ENCODE assay signal across 21 cellular contexts in the genomic region with DNA sequence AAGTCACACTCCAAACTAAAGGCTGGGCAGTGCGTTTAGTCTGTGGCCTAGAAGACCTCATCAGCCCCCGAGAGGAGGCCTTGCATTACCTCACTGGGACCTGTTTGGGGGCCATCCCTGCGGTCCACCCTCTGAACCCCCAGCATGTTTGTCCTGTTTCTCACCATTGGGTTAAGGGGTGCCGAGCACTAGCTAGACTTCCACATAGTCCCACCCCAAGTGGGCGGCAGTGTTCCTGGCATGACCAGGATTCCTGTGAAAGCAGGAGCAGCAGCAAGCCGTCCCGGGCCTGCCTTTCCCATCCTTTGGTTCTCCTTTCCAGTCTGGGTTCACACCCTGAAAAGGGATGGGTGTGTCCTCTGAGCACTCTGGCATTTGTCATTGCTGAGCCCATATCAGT. TPM values are rescaled to one million over a fixed set of nuclear protein-coding genes. Genes with fewer than 3 reads are reported as not detected.
DNase-seq lines count a peak whose midpoint lies in the region; ATAC-seq, FAIRE-seq and TF ChIP-seq lines count a peak whose summit lies in the region.
"Had no signal": no experiment of that assay in that cellular context is flagged by ENCODE, and none has a peak within 500 bp of the region (broad histone marks: within the 10 kb centered on the region; RNA-seq: fewer than 3 reads in every experiment).

No MANE protein-coding gene starts in this region.

- H3K27ac ChIP-seq in PC-3 (ENCODE audit: low read length) (no peak overlapping the region), coronary artery (no peak overlapping the region), upper lobe of right lung (no peak overlapping the region)
- H3K27ac ChIP-seq: GM23248 had no signal

- intact Hi-C loops in PC-3 (cut with micrococcal nuclease) = no loop called here
- intact Hi-C loops in upper lobe of right lung (cut with DNase I) = no loop called here

- no peak overlapping the region for H3K9ac ChIP-seq in PC-3 (ENCODE audit: low read length)
- H3K9ac ChIP-seq: GM23248 had no signal

- no peak for ATAC-seq in PC-3
- ATAC-seq in upper lobe of right lung = peak; percentile 23
- no peak for ATAC-seq in HG02938 (IDR thresholded peaks at IDR 0.05; ENCODE audit: unreplicated experiment)
- ATAC-seq: CD8-positive, alpha-beta T cell; GM12878 had no signal

- no peak for FAIRE-seq in urothelium cell line (lab: Jason Lieb, UNC)
- FAIRE-seq: GM12878, GM19239, H1 had no signal

- H3K4me1 ChIP-seq in PC-3 (ENCODE audit: insufficient read depth, low read length) = no peaks in the 10 kb centered on the region
- H3K4me1 ChIP-seq in upper lobe of right lung = no peaks in the 10 kb centered on the region
- H3K4me1 ChIP-seq: Caco-2 had no signal

- H2AFZ ChIP-seq in PC-3 (ENCODE audit: low read length) = no peak overlapping the region
- H2AFZ ChIP-seq: GM23248 had no signal

- no peak for DNase-seq in PC-3
- peak; percentile 68 for DNase-seq in coronary artery (ENCODE audit: low spot score)
- peak; percentile 40 for DNase-seq in islet precursor cell
- DNase-seq in upper lobe of right lung = no peak
- no peak for DNase-seq in urothelium cell line (ENCODE audit: low spot score)
- DNase-seq in middle frontal gyrus (ENCODE audit: extremely low spot score, low spot score) = no peak
- DNase-seq: C1 segment of cervical spinal cord; Caco-2; CD8-positive, alpha-beta T cell; DMS153; EL; GDM1; GM23248; H7; HCEC 1CT had no signal

- H4K20me1 ChIP-seq in PC-3 (ENCODE audit: low read length) = no peaks in the 10 kb centered on the region

- H3F3A ChIP-seq in PC-3 (ENCODE audit: low read length, unreplicated experiment) = no peaks in the 10 kb centered on the region

- H3K27me3 ChIP-seq in PC-3 (ENCODE audit: low read length) (no peaks in the 10 kb centered on the region), upper lobe of right lung (no peaks in the 10 kb centered on the region)

- H3K79me2 ChIP-seq in PC-3 (ENCODE audit: low read length) = no peaks in the 10 kb centered on the region

- H3K4me3 ChIP-seq in PC-3 (ENCODE audit: low read length) (no peak overlapping the region), coronary artery (no peak overlapping the region), upper lobe of right lung (no peak overlapping the region)
- H3K4me3 ChIP-seq: GM12878, GM23248 had no signal

- TF ChIP-seq CTCF in PC-3 (conservative IDR thresholded peaks at IDR 0.05; ENCODE audit: low read depth, low read length) (no peak), coronary artery (IDR thresholded peaks at IDR 0.05) (no peak), upper lobe of right lung (IDR thresholded peaks at IDR 0.05) (no peak)

- CTCF ChIA-PET in PC-3 (lab: Charles Lee) = no interaction called here

- H3K9me3 ChIP-seq in PC-3 (ENCODE audit: low read length) (no peaks in the 10 kb centered on the region), upper lobe of right lung (no peaks in the 10 kb centered on the region)
- H3K9me3 ChIP-seq: Caco-2 had no signal

- no peaks in the 10 kb centered on the region for H3K9me2 ChIP-seq in PC-3 (replicated peaks; ENCODE audit: low read length)

- TSS peak; percentile 7 for BruUV-seq in PC-3 (replicated peaks; lab: Mats Ljungman, UMichigan)

- POLR2A ChIA-PET in PC-3 (lab: Charles Lee; ENCODE audit: unreplicated experiment) = no interaction called here

- no peak overlapping the region for H3K4me2 ChIP-seq in PC-3 (ENCODE audit: low read length)

- no peaks in the 10 kb centered on the region for H3K36me3 ChIP-seq in PC-3 (ENCODE audit: low read depth, low read length)
- H3K36me3 ChIP-seq in upper lobe of right lung = peaks cover 38% of the 10 kb centered on the region

RNA-seq across cellular contexts. Expression of gene SAP30L, which starts 26.6 kb away (rescaled TPM):
- 17.2 and 36.0 TPM in 2 replicates for total RNA-seq in PC-3 (2014; rRNA removed)
- 43.2 TPM for total RNA-seq in upper lobe of right lung

RNA-seq across cellular contexts. Expression of gene HAND1, which starts 58.8 kb away (rescaled TPM):
- total RNA-seq in PC-3 (2014; rRNA removed) = not detected in 2 replicates
- total RNA-seq in upper lobe of right lung = not detected
- total RNA-seq: A172; A673; CD8-positive, alpha-beta T cell; GM23248; H1; H7 had no signal

Comparison
In these comparisons a context has a peak if more than half of its experiments do, and no peak if none do; other contexts are left out.
1. DNase-seq: peak in coronary artery (single experiment) and islet precursor cell (single experiment); none in PC-3 (single experiment), upper lobe of right lung (single experiment), urothelium cell line (single experiment) and middle frontal gyrus (single experiment).